Comparison of ENCODE assay signal across 1 cellular context in the genomic region with DNA sequence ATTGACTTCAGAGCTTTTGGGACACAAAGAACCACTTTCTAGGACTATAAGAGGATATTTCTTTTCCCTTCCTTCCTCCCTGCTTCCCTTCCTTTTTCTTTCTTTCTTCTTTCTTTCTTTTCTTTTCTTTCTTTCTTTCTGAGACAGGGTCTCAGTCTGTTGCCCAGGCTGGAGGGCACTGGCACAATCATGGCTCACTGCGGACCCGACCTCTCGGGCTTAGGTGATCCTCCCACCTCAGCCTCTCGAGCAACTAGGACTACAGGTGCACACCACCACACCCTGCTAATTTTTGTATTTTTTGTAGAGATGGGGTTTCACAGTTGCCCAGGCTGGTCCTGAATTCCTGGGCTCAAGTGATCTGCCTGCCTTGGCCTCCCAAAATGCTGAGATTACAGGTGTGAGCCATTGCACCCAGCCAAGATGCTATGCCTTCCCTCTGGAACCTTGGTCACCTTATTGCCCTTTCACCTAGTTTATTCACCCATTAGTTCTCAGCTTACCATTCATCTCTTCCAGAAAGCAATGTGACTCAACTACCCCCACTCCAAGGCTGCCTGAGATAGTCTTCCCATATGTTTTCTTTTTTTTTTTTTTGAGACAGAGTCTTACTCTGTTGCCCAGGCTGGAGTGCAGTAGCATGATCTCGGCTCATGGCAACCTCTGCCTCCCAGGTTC.
TF ChIP-seq lines count a peak whose summit lies in the region.

No MANE protein-coding gene starts in this region.

TF ChIP-seq in HepG2, 621 proteins besides CTCF, POLR2A, EP300 and RAD21:
- TF ChIP-seq, protein P1, sequence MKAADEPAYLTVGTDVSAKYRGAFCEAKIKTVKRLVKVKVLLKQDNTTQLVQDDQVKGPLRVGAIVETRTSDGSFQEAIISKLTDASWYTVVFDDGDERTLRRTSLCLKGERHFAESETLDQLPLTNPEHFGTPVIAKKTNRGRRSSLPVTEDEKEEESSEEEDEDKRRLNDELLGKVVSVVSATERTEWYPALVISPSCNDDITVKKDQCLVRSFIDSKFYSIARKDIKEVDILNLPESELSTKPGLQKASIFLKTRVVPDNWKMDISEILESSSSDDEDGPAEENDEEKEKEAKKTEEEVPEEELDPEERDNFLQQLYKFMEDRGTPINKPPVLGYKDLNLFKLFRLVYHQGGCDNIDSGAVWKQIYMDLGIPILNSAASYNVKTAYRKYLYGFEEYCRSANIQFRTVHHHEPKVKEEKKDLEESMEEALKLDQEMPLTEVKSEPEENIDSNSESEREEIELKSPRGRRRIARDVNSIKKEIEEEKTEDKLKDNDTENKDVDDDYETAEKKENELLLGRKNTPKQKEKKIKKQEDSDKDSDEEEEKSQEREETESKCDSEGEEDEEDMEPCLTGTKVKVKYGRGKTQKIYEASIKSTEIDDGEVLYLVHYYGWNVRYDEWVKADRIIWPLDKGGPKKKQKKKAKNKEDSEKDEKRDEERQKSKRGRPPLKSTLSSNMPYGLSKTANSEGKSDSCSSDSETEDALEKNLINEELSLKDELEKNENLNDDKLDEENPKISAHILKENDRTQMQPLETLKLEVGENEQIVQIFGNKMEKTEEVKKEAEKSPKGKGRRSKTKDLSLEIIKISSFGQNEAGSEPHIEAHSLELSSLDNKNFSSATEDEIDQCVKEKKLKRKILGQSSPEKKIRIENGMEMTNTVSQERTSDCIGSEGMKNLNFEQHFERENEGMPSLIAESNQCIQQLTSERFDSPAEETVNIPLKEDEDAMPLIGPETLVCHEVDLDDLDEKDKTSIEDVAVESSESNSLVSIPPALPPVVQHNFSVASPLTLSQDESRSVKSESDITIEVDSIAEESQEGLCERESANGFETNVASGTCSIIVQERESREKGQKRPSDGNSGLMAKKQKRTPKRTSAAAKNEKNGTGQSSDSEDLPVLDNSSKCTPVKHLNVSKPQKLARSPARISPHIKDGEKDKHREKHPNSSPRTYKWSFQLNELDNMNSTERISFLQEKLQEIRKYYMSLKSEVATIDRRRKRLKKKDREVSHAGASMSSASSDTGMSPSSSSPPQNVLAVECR (CRISPR knock-in tag; IDR thresholded peaks at IDR 0.05; ENCODE audit: borderline replicate concordance) = 0 out of 2 replicates have a peak, but pooled peaks have one; percentile 15
- TF ChIP-seq RXRB (CRISPR knock-in tag; IDR thresholded peaks at IDR 0.05; ENCODE audit: borderline replicate concordance) (peak; percentile 13; the same call in 1 of the 2 replicates), AGO2 (optimal IDR thresholded peaks at IDR 0.05; ENCODE audit: low read depth, low read length) (peak; percentile 39), ZNF484 (CRISPR knock-in tag; IDR thresholded peaks at IDR 0.05; ENCODE audit: borderline replicate concordance, low read depth) (no peak), POLR2G (IDR thresholded peaks at IDR 0.05; ENCODE audit: low read depth, low read length) (peak; percentile 37; the same call in 1 of the 2 replicates), RBFOX2 (IDR thresholded peaks at IDR 0.05; ENCODE audit: low read depth, low read length) (peak; percentile 88), RBAK (CRISPR knock-in tag; IDR thresholded peaks at IDR 0.05) (no peak), ZNF160 (CRISPR knock-in tag; IDR thresholded peaks at IDR 0.05) (no peak)
- TF ChIP-seq, protein P2, sequence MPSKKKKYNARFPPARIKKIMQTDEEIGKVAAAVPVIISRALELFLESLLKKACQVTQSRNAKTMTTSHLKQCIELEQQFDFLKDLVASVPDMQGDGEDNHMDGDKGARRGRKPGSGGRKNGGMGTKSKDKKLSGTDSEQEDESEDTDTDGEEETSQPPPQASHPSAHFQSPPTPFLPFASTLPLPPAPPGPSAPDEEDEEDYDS (CRISPR knock-in tag; IDR thresholded peaks at IDR 0.05) = no peak
